In genomic region chr21:32073190-32073589, GRCh38 we compare ENCODE assay signal across 9 cellular contexts.
"Had no signal": no experiment of that assay in that cellular context is flagged by ENCODE, and none has a peak within 500 bp of the region (broad histone marks: within the 10 kb centered on the region; RNA-seq: fewer than 3 reads in every experiment).

No MANE protein-coding gene starts in this region.

- H3K9me3 Mint-ChIP-seq: GM23338, H9 had no signal

- H3K27ac Mint-ChIP-seq: GM23338, H9 had no signal

- H3K4me2 ChIP-seq: GM23338 had no signal

- H3K4me3 Mint-ChIP-seq: GM23338, H9 had no signal

- DNase-seq: H9, HCEC 1CT, IMR-90, KG1 had no signal

- ATAC-seq: GM23338, K562 had no signal

- H3K4me3 ChIP-seq: GM23338, K562 had no signal

- FAIRE-seq: H1, H54, K562 had no signal

- H3K27ac ChIP-seq: HL-60 had no signal
